Comparison of ENCODE assay signal across 21 cellular contexts in genomic region chr17:55279203-55279602, GRCh38. TPM values are rescaled to one million over a fixed set of nuclear protein-coding genes. Genes with fewer than 3 reads are reported as not detected.
"Had no signal": no experiment of that assay in that cellular context is flagged by ENCODE, and none has a peak within 500 bp of the region (broad histone marks: within the 10 kb centered on the region; RNA-seq: fewer than 3 reads in every experiment).

No MANE protein-coding gene starts in this region.

- H3K4me3 ChIP-seq: K562, SJCRH30 had no signal

- FAIRE-seq: K562 had no signal

- H3K27me3 ChIP-seq: SJCRH30 had no signal

- H3K27ac ChIP-seq: KMS-11, RWPE1, SJCRH30 had no signal

- H3K9me3 ChIP-seq: SJCRH30 had no signal

- H3K9ac ChIP-seq: KMS-11 had no signal

- H3K36me3 ChIP-seq: SJCRH30 had no signal

- H3K4me1 ChIP-seq: SJCRH30 had no signal

- H3K4me2 ChIP-seq: KMS-11 had no signal

- ATAC-seq: K562, Panc1 had no signal

- DNase-seq: Kasumi-1, MM.1S, NCI-H1092 treated with DMSO at 0.1 percent for 48 hours, NCI-H1436, NCI-H187, NCI-H2029, NCI-H2081 treated with DMSO at 0.1 percent for 48 hours, NCI-H2171, NCI-H226, NCI-H446, NCI-H510A, NCI-H524 treated with DMSO at 0.1 percent for 48 hours, NCI-H69, NCI-H774, SHP77, SJCRH30 had no signal

RNA-seq across cellular contexts. Expression of gene HLF, which starts 14.4 kb away (rescaled TPM):
- polyA plus RNA-seq: IgD-negative memory B cell had no signal
